Comparison of ENCODE assay signal across 29 cellular contexts in genomic region chr13:41935501-41935900, GRCh38.
"Had no signal": no experiment of that assay in that cellular context is flagged by ENCODE, and none has a peak within 500 bp of the region (broad histone marks: within the 10 kb centered on the region; RNA-seq: fewer than 3 reads in every experiment).

No MANE protein-coding gene starts in this region.

- H3K27ac ChIP-seq: hepatocyte, left lung, lower lobe of right lung, neural progenitor cell, neutrophil, parathyroid adenoma, right atrium auricular region, skin epidermis, stomach, testis, thyroid gland, transverse colon, upper lobe of left lung, vagina had no signal

- H3K4me2 ChIP-seq: hepatocyte, neural progenitor cell had no signal

- H3K9me3 ChIP-seq: left lung, lower lobe of right lung, neutrophil, right atrium auricular region, stomach, testis, thyroid gland, transverse colon, upper lobe of left lung, vagina had no signal

- H3K9ac ChIP-seq: neural progenitor cell, parathyroid adenoma had no signal

- H3K4me3 Mint-ChIP-seq: naive B cell; natural killer cell; nephron progenitor cell; neural progenitor cell; stimulated activated naive B cell treated with anti-CD40 and anti-IgM and Interleukin-4, amounts not matched to agents 10 μg/mL and 1 μg/mL and 100 μg/mL, for 72 hours had no signal

- H3K4me3 ChIP-seq: hepatocyte, left lung, lower lobe of right lung, neural progenitor cell, right atrium auricular region, skin epidermis, stomach, testis, thyroid gland, transverse colon, upper lobe of left lung, vagina had no signal

- H3K27me3 Mint-ChIP-seq: naive B cell; stimulated activated naive B cell treated with anti-CD40 and anti-IgM and Interleukin-4, amounts not matched to agents 10 μg/mL and 1 μg/mL and 100 μg/mL, for 72 hours had no signal

- H3K79me2 ChIP-seq: parathyroid adenoma had no signal

- H3K9me3 Mint-ChIP-seq: natural killer cell had no signal

- H2AFZ ChIP-seq: hepatocyte, neural progenitor cell, parathyroid adenoma had no signal

- DNase-seq: islet precursor cell; left cardiac atrium; left lung; lower lobe of right lung; mammary epithelial cell; mesenchymal stem cell; naive B cell; natural killer cell; nephron progenitor cell; occipital lobe; stimulated activated CD4-positive, alpha-beta T cell treated with anti-CD3 and anti-CD28 coated beads, Interleukin-12 subunit alpha, Interleukin-12 subunit beta, amount 100 ng/mL, for 4 hours; stimulated activated CD4-positive, alpha-beta T cell treated with anti-CD3 and anti-CD28 coated beads, Interleukin-15, amount 100 ng/mL, for 24 hours; stimulated activated CD4-positive, alpha-beta T cell treated with anti-CD3 and anti-CD28 coated beads, Interleukin-2, amount 100 ng/mL, for 24 hours; stimulated activated CD4-positive, alpha-beta T cell treated with anti-CD3 and anti-CD28 coated beads, Interleukin-4, amount 100 ng/mL, for 1 hour; stimulated activated naive B cell treated with anti-CD40 and anti-IgM and Interleukin-4, amounts not matched to agents 10 μg/mL and 1 μg/mL and 100 μg/mL, for 72 hours; stimulated activated naive CD8-positive, alpha-beta T cell treated with anti-CD3 and anti-CD28 coated beads, Interleukin-15, Interleukin-2, amounts not matched to agents 100 U/mL and 50 U/mL, for 24 hours; stomach; testis; thyroid gland; transverse colon; upper lobe of left lung had no signal

- H3K27ac Mint-ChIP-seq: naive B cell; natural killer cell; neural progenitor cell; stimulated activated naive B cell treated with anti-CD40 and anti-IgM and Interleukin-4, amounts not matched to agents 10 μg/mL and 1 μg/mL and 100 μg/mL, for 72 hours had no signal

- H3K4me1 Mint-ChIP-seq: nephron progenitor cell had no signal

- ATAC-seq: left cardiac atrium; left lung; lower lobe of right lung; natural killer cell; sciatic nerve; stimulated activated naive B cell treated with anti-CD40 and anti-IgM and Interleukin-4, amounts not matched to agents 10 μg/mL and 1 μg/mL and 100 μg/mL, for 72 hours; stimulated activated naive CD8-positive, alpha-beta T cell treated with anti-CD3 and anti-CD28 coated beads, Interleukin-15, Interleukin-2, amounts not matched to agents 100 U/mL and 50 U/mL, for 24 hours had no signal

- H3K27me3 ChIP-seq: hepatocyte, left lung, neural progenitor cell, neutrophil, right atrium auricular region, stomach, testis, thyroid gland, transverse colon, upper lobe of left lung, vagina had no signal

- H3K36me3 Mint-ChIP-seq: natural killer cell had no signal

- H3K36me3 ChIP-seq: left lung, lower lobe of right lung, neural progenitor cell, neutrophil, right atrium auricular region, thyroid gland, upper lobe of left lung had no signal

- H3K4me1 ChIP-seq: left lung, lower lobe of right lung, neural progenitor cell, parathyroid adenoma, right atrium auricular region, testis, thyroid gland, upper lobe of left lung, vagina had no signal
